ENCODE assay signal across 2 cellular contexts in genomic region chr1:31707059-31707600, GRCh38.
TF ChIP-seq lines count a peak whose summit lies in the region.

No MANE protein-coding gene starts in this region.

TF ChIP-seq in HEK293, 187 proteins besides CTCF, POLR2A, EP300 and RAD21:
- peak; percentile 6; the same call in 1 of the 2 replicates for TF ChIP-seq PRDM1 (tag by site-specific recombination; IDR thresholded peaks at IDR 0.05)
- TF ChIP-seq ZFHX2 (tag by site-specific recombination; conservative IDR thresholded peaks at IDR 0.05) = peak; percentile 92
- TF ChIP-seq EGR2 (tag by site-specific recombination; IDR thresholded peaks at IDR 0.05; ENCODE audit: low read depth) = peak; percentile 95
- TF ChIP-seq ZIC2 (tag by site-specific recombination; IDR thresholded peaks at IDR 0.05) = peak; percentile 62
- peak; percentile 80 for TF ChIP-seq ZNF366 (tag by site-specific recombination; conservative IDR thresholded peaks at IDR 0.05)
TF ChIP-seq in HEK293: peak in this region for 5; not testable (repeated sequence) for 182.

TF ChIP-seq in WTC11, 78 proteins besides CTCF, POLR2A, EP300 and RAD21:
- 0 out of 2 replicates have a peak, but pooled peaks have one; percentile 40 for TF ChIP-seq ZNF423 (CRISPR knock-in tag; IDR thresholded peaks at IDR 0.05)
